In genomic region chr5:133017964-133018363, GRCh38 we compare ENCODE assay signal across 8 cellular contexts.
"Had no signal": no experiment of that assay in that cellular context is flagged by ENCODE, and none has a peak within 500 bp of the region (broad histone marks: within the 10 kb centered on the region; RNA-seq: fewer than 3 reads in every experiment).

No MANE protein-coding gene starts in this region.

- H3K9me3 Mint-ChIP-seq: HFFc6, IgD-negative memory B cell had no signal

- H3K36me3 Mint-ChIP-seq: IgD-negative memory B cell had no signal

- DNase-seq: GM23248, GOT3, H7, HFFc6, KBM-7 had no signal

- H3K27me3 Mint-ChIP-seq: IgD-negative memory B cell had no signal

- H3K9me3 ChIP-seq: HAP-1 had no signal

- H3K9ac ChIP-seq: GM23248 had no signal

- ATAC-seq: HCT116 had no signal

- H3K27ac ChIP-seq: GM23248 had no signal

- H3K4me3 ChIP-seq: GM23248, HAP-1 had no signal

- H3K4me3 Mint-ChIP-seq: HFFc6, IgD-negative memory B cell had no signal

- H3K27ac Mint-ChIP-seq: HFFc6 had no signal

- H3K4me1 ChIP-seq: HAP-1 had no signal
